20 cellular contexts compared by ENCODE assay signal in the genomic region with DNA sequence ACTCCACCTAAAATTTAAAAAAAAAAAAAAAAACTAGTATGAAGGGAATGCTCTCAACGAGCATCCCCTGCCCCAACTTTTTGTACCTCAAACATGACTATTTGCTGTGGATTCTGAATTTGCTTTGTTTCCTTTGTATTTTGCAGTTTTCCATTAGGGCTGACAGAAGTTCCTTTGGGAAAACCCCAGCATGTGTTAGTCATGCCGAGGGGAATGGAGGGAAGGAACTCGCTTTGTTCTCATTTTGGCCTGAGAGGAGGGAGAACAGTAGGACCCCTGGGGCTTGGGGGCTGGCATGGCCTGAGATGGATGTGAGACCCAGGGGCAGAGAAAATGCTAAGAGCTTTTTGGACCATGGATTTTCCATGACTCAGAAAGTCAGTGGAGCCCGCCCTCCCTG. TPM values are rescaled to one million over a fixed set of nuclear protein-coding genes. Genes with fewer than 3 reads are reported as not detected.
DNase-seq lines count a peak whose midpoint lies in the region; ATAC-seq, FAIRE-seq and TF ChIP-seq lines count a peak whose summit lies in the region.
"Had no signal": no experiment of that assay in that cellular context is flagged by ENCODE, and none has a peak within 500 bp of the region (broad histone marks: within the 10 kb centered on the region; RNA-seq: fewer than 3 reads in every experiment).

No MANE protein-coding gene starts in this region.

- peak; percentile 28 for DNase-seq in A172 (ENCODE audit: low spot score)
- DNase-seq in RPMI7951 (ENCODE audit: low read depth) = peak; percentile 62
- peak; percentile 38 for DNase-seq in endothelial cell of umbilical vein (ENCODE audit: low read depth, low spot score)
- peak; percentile 32 to 42 for DNase-seq in lung microvascular endothelial cell (ENCODE audit: low read depth in 2 of 2)
- DNase-seq in SW 1271 (lab: John Stamatoyannopoulos, UW) = no peak
- no peak for DNase-seq in DMS 273 treated with DMSO at 0.1 percent for 48 hours (lab: John Stamatoyannopoulos, UW)
- DNase-seq in DMS 273 (lab: John Stamatoyannopoulos, UW; ENCODE audit: unreplicated experiment) = no peak
- DNase-seq: DMS53, GDM1, H9, Kasumi-1, NCI-H1930, NCI-H2171, NCI-H774, SHP77 treated with DMSO at 0.1 percent for 48 hours had no signal

- H3K9me1 ChIP-seq in endothelial cell of umbilical vein (replicated peaks; ENCODE audit: control insufficient read depth, extremely low read depth, insufficient read depth, low read length) = no peaks in the 10 kb centered on the region

- no peak for TF ChIP-seq POLR2A in endothelial cell of umbilical vein (IDR thresholded peaks at IDR 0.05; ENCODE audit: low read depth, low read length)

- no peak overlapping the region for H3K27ac ChIP-seq in endothelial cell of umbilical vein (ENCODE audit: insufficient read depth, low read depth, low read length)
- H3K27ac ChIP-seq: 22Rv1, C4-2B had no signal

- H3K4me2 ChIP-seq in endothelial cell of umbilical vein (ENCODE audit: insufficient read depth, low read length) = no peak overlapping the region

- H3K4me1 ChIP-seq in endothelial cell of umbilical vein (ENCODE audit: control insufficient read depth, extremely low read depth, insufficient read depth, low read length) = peaks cover 29% of the 10 kb centered on the region

- no peaks in the 10 kb centered on the region for H3K36me3 ChIP-seq in endothelial cell of umbilical vein (ENCODE audit: control insufficient read depth in 2 of 2, extremely low read depth in 1 of 2, insufficient read depth in 2 of 2, low read length in 2 of 2)

- intact Hi-C loops in endothelial cell of umbilical vein (cut with micrococcal nuclease) = no loop called here

- ATAC-seq in GM19395 (IDR thresholded peaks at IDR 0.05; ENCODE audit: unreplicated experiment) = no peak

- no peak for TF ChIP-seq CTCF in endothelial cell of umbilical vein (IDR thresholded peaks at IDR 0.05; ENCODE audit: extremely low read depth in 1 of 2, insufficient read depth in 1 of 2, low read depth in 1 of 2, low read length in 2 of 2)

- CTCF ChIA-PET in endothelial cell of umbilical vein (lab: Charles Lee) = interaction anchor here (1.1 to 9.2 kb wide), 9 partner anchors 24 to 695 kb away, joined by 3 to 369 read pairs (median 70); a partner anchor contains a TSS

- no peaks in the 10 kb centered on the region for H3K27me3 ChIP-seq in endothelial cell of umbilical vein (ENCODE audit: control insufficient read depth in 2 of 2, insufficient read depth in 2 of 2, low read length in 2 of 2)

- dilution Hi-C loops in endothelial cell of umbilical vein (cut with MboI; ENCODE audit: extremely low pct_ligation_motif_present, low sequenced_read_pairs) = no loop called here

- no peak overlapping the region for H3K4me3 ChIP-seq in endothelial cell of umbilical vein (replicated peaks in 1 of 3; ENCODE audit: insufficient read depth in 1 of 3, low read depth in 1 of 3, low read length in 3 of 3)

- BruUV-seq in endothelial cell of umbilical vein (replicated peaks; lab: Mats Ljungman, UMichigan) = no TSS peak

- no peaks in the 10 kb centered on the region for H3K79me2 ChIP-seq in endothelial cell of umbilical vein (ENCODE audit: control insufficient read depth, insufficient read depth, low read length)

- FAIRE-seq in endothelial cell of umbilical vein (lab: Jason Lieb, UNC) = peak; percentile 67
- FAIRE-seq: RCC 7860 had no signal

- POLR2A ChIA-PET in endothelial cell of umbilical vein (lab: Charles Lee) = interaction anchor here (0.8 kb wide), 1 partner anchor 140 kb away, joined by 3 read pairs; no protein-coding TSS in a partner anchor

- H2AFZ ChIP-seq in endothelial cell of umbilical vein (ENCODE audit: low read depth, low read length) = no peak overlapping the region

- no peaks in the 10 kb centered on the region for H4K20me1 ChIP-seq in endothelial cell of umbilical vein (replicated peaks; ENCODE audit: control insufficient read depth, extremely low read depth, insufficient read depth, low read length)

- no peak overlapping the region for H3K9ac ChIP-seq in endothelial cell of umbilical vein (replicated peaks; ENCODE audit: extremely low read depth, insufficient read depth, low read length)

- H3K9me3 ChIP-seq in endothelial cell of umbilical vein (replicated peaks; ENCODE audit: control insufficient read depth, insufficient read depth, low read length) = no peaks in the 10 kb centered on the region

TF ChIP-seq in endothelial cell of umbilical vein, 7 proteins besides CTCF, POLR2A, EP300 and RAD21 (continues in another document):
- TF ChIP-seq, protein P1, sequence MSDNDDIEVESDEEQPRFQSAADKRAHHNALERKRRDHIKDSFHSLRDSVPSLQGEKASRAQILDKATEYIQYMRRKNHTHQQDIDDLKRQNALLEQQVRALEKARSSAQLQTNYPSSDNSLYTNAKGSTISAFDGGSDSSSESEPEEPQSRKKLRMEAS (IDR thresholded peaks at IDR 0.05; ENCODE audit: insufficient read depth, insufficient read length) = no peak
- TF ChIP-seq EZH2 (IDR thresholded peaks at IDR 0.05; ENCODE audit: borderline replicate concordance, low read depth, low read length, severe bottlenecking) (no peak), POLR2AphosphoS5 (IDR thresholded peaks at IDR 0.05; ENCODE audit: insufficient read depth, low read depth, low read length) (no peak), MYC (IDR thresholded peaks at IDR 0.05; ENCODE audit: low read depth, low read length) (no peak)

RNA-seq across cellular contexts. Expression of a gene that starts 20.5 kb away (rescaled TPM):
- not detected in 2 replicates for total RNA-seq in A172 (2014; rRNA removed; shearing (Covaris generic))
- not detected in 2 replicates for total RNA-seq in RPMI7951 (2014; rRNA removed; shearing (Covaris generic))
- total RNA-seq in endothelial cell of umbilical vein = not detected in 2 replicates
- polyA plus RNA-seq in endothelial cell of umbilical vein = not detected in 2 replicates
- not detected in 2 replicates for polyA plus RNA-seq in endothelial cell of umbilical vein (2011; cell fraction: cytosol; rRNA removed)
- not detected in 2 replicates for polyA plus RNA-seq in endothelial cell of umbilical vein (2011; cell fraction: nucleus; rRNA removed)
- polyA plus RNA-seq in endothelial cell of umbilical vein (2012) = not detected in 2 replicates
- polyA minus RNA-seq in endothelial cell of umbilical vein = not detected in 2 replicates
- not detected for polyA minus RNA-seq in endothelial cell of umbilical vein (2011; cell fraction: cytosol; rRNA and poly(A)+ RNA removed)
- polyA minus RNA-seq in endothelial cell of umbilical vein (2011; cell fraction: nucleus; rRNA and poly(A)+ RNA removed) = not detected in 2 replicates
- not detected in 2 replicates for total RNA-seq in lung microvascular endothelial cell
- total RNA-seq: H9, NCI-H460 had no signal

RNA-seq across cellular contexts. Expression of a gene that starts 23.3 kb away (rescaled TPM):
- 8.5 and 11.5 TPM in 2 replicates for total RNA-seq in A172 (2014; rRNA removed; shearing (Covaris generic))
- total RNA-seq in RPMI7951 (2014; rRNA removed; shearing (Covaris generic)) = 4.6 and 7.8 TPM in 2 replicates
- total RNA-seq in endothelial cell of umbilical vein (14.9 and 23.3 TPM in 2 replicates), lung microvascular endothelial cell (2.8 and 13.1 TPM in 2 replicates)
- 12.9 and 20.1 TPM in 2 replicates for polyA plus RNA-seq in endothelial cell of umbilical vein
- polyA plus RNA-seq in endothelial cell of umbilical vein (2011; cell fraction: cytosol; rRNA removed) = 17.1 and 19.9 TPM in 2 replicates
- polyA plus RNA-seq in endothelial cell of umbilical vein (2011; cell fraction: nucleus; rRNA removed) = 9.5 and 9.8 TPM in 2 replicates
- polyA plus RNA-seq in endothelial cell of umbilical vein (2012) = 19.1 and 37.7 TPM in 2 replicates
- 8.2 and 10.9 TPM in 2 replicates for polyA minus RNA-seq in endothelial cell of umbilical vein
- 92.4 TPM for polyA minus RNA-seq in endothelial cell of umbilical vein (2011; cell fraction: cytosol; rRNA and poly(A)+ RNA removed)
- 1.8 and 2.8 TPM in 2 replicates for polyA minus RNA-seq in endothelial cell of umbilical vein (2011; cell fraction: nucleus; rRNA and poly(A)+ RNA removed)

RNA-seq across cellular contexts. Expression of a gene that starts 32.7 kb away (rescaled TPM):
- total RNA-seq in A172 (2014; rRNA removed; shearing (Covaris generic)) = 29.8 and 31.9 TPM in 2 replicates
- total RNA-seq in RPMI7951 (2014; rRNA removed; shearing (Covaris generic)) = 3.4 and 7.3 TPM in 2 replicates
- total RNA-seq in endothelial cell of umbilical vein (2.8 TPM in 2 replicates), lung microvascular endothelial cell (0.20 and 1.5 TPM in 2 replicates)
- 0.68 and 0.83 TPM in 2 replicates for polyA plus RNA-seq in endothelial cell of umbilical vein
- 1.7 and 2.4 TPM in 2 replicates for polyA plus RNA-seq in endothelial cell of umbilical vein (2011; cell fraction: cytosol; rRNA removed)
- polyA plus RNA-seq in endothelial cell of umbilical vein (2011; cell fraction: nucleus; rRNA removed) = 2.2 and 3.1 TPM in 2 replicates
- 3.1 and 10.7 TPM in 2 replicates for polyA plus RNA-seq in endothelial cell of umbilical vein (2012)
- 0.76 and 1.6 TPM in 2 replicates for polyA minus RNA-seq in endothelial cell of umbilical vein
- 2.3 TPM for polyA minus RNA-seq in endothelial cell of umbilical vein (2011; cell fraction: cytosol; rRNA and poly(A)+ RNA removed)
- 0.29 and 0.43 TPM in 2 replicates for polyA minus RNA-seq in endothelial cell of umbilical vein (2011; cell fraction: nucleus; rRNA and poly(A)+ RNA removed)

RNA-seq across cellular contexts. Expression of a gene that starts 35.3 kb away (rescaled TPM):
- total RNA-seq in A172 (2014; rRNA removed; shearing (Covaris generic)) = not detected in 2 replicates
- not detected in 2 replicates for total RNA-seq in RPMI7951 (2014; rRNA removed; shearing (Covaris generic))
- 0.18 and 0.66 TPM in 2 replicates for total RNA-seq in endothelial cell of umbilical vein
- polyA plus RNA-seq in endothelial cell of umbilical vein = 0.11 and 0.12 TPM in 2 replicates
- polyA plus RNA-seq in endothelial cell of umbilical vein (2011; cell fraction: cytosol; rRNA removed) = not detected in 2 replicates
- polyA plus RNA-seq in endothelial cell of umbilical vein (2011; cell fraction: nucleus; rRNA removed) = 2.9 TPM in 1 of 2 replicates, not detected in the other
- polyA plus RNA-seq in endothelial cell of umbilical vein (2012) = not detected in 2 replicates
- 0.42 and 0.61 TPM in 2 replicates for polyA minus RNA-seq in endothelial cell of umbilical vein
- not detected for polyA minus RNA-seq in endothelial cell of umbilical vein (2011; cell fraction: cytosol; rRNA and poly(A)+ RNA removed)
- 0.34 and 0.48 TPM in 2 replicates for polyA minus RNA-seq in endothelial cell of umbilical vein (2011; cell fraction: nucleus; rRNA and poly(A)+ RNA removed)
- total RNA-seq in lung microvascular endothelial cell = not detected in 2 replicates
- total RNA-seq: H9, NCI-H460 had no signal

RNA-seq across cellular contexts. Expression of a gene that starts 46.0 kb away (rescaled TPM):
- 2.7 and 2.8 TPM in 2 replicates for total RNA-seq in A172 (2014; rRNA removed; shearing (Covaris generic))
- total RNA-seq in RPMI7951 (2014; rRNA removed; shearing (Covaris generic)) = 0.24 TPM in 1 of 2 replicates, not detected in the other
- total RNA-seq in endothelial cell of umbilical vein (not detected in 2 replicates), lung microvascular endothelial cell (under 0.01 TPM in 1 of 2 replicates, not detected in the other)
- polyA plus RNA-seq in endothelial cell of umbilical vein = not detected in 2 replicates
- not detected in 2 replicates for polyA plus RNA-seq in endothelial cell of umbilical vein (2011; cell fraction: cytosol; rRNA removed)
- polyA plus RNA-seq in endothelial cell of umbilical vein (2011; cell fraction: nucleus; rRNA removed) = not detected in 2 replicates
- not detected in 2 replicates for polyA plus RNA-seq in endothelial cell of umbilical vein (2012)
- polyA minus RNA-seq in endothelial cell of umbilical vein = not detected in 2 replicates
- polyA minus RNA-seq in endothelial cell of umbilical vein (2011; cell fraction: cytosol; rRNA and poly(A)+ RNA removed) = not detected
- polyA minus RNA-seq in endothelial cell of umbilical vein (2011; cell fraction: nucleus; rRNA and poly(A)+ RNA removed) = not detected in 2 replicates
- total RNA-seq: H9, NCI-H460 had no signal

Comparison
In these comparisons a context has a peak if more than half of its experiments do, and no peak if none do; other contexts are left out.
1. DNase-seq: peak in A172 (single experiment), RPMI7951 (single experiment), endothelial cell of umbilical vein (single experiment) and lung microvascular endothelial cell (2 of 2); none in SW 1271 (0 of 2), DMS 273 treated with DMSO at 0.1 percent for 48 hours (single experiment) and DMS 273 (single experiment).